Comparison of ENCODE assay signal across 8 cellular contexts in the genomic region with DNA sequence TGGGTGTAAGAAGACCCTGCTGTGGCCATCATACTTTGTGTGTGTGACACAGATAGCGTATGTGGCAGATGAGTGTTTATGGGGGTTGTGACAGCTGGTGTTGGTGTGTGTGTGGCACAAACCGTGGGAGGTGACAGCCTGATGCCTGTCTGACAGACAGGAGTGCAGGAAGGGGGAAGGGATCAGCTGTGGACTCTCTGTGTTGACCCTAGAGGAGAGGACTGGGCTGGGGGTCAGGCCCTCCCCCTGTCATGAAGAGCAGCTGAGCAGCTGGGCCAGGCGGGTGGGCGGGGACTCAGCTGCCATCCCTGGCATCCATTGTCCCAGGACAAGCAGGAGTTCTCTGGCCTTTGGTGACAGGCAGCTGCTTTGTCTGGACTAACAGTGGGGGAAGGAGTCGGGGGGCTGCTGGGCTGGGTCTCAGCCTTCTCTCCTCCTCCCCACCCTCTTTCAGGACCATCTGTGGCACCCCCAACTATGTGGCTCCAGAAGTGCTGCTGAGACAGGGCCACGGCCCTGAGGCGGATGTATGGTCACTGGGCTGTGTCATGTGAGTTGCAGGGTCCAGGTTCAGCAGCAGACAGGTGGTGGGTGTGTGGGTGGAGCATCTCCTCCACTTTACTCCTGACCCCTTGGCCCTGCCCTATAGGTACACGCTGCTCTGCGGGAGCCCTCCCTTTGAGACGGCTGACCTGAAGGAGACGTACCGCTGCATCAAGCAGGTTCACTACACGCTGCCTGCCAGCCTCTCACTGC. TPM values are rescaled to one million over a fixed set of nuclear protein-coding genes. Genes with fewer than 3 reads are reported as not detected.
DNase-seq lines count a peak whose midpoint lies in the region; ATAC-seq and TF ChIP-seq lines count a peak whose summit lies in the region.

No MANE protein-coding gene starts in this region.

- peak overlapping the region in 3 of 4 donors; percentile 72 to 96 (median 96) for H3K27ac ChIP-seq in gastroesophageal sphincter

- H3K4me3 ChIP-seq in GM12865 (ENCODE audit: low read depth, low read length) (peak overlapping the region; percentile 91), gastroesophageal sphincter (peak overlapping the region in 1 of 2 donors; percentile 93), retinal pigment epithelial cell (ENCODE audit: low read length) (peak overlapping the region; percentile 64)

- POLR2A ChIA-PET in activated CD8-positive, alpha-beta T cell treated with anti-CD3 and anti-CD28 coated beads, Interleukin-2, amount 10 ng/mL, durations not matched to agents 7 days and 5 days (lab: Charles Lee) = interaction anchor here (0.9 to 16.7 kb wide), 4 partner anchors 9 to 81 kb away, joined by 3 to 713 read pairs (median 120); a partner anchor contains a TSS

- H3K9me3 Mint-ChIP-seq in activated CD8-positive, alpha-beta T cell treated with anti-CD3 and anti-CD28 coated beads, Interleukin-2, amount 10 ng/mL, durations not matched to agents 7 days and 5 days (ENCODE audit: insufficient read depth) = no peaks in the 10 kb centered on the region

- peak overlapping the region; percentile 96 for H3K27ac Mint-ChIP-seq in activated CD8-positive, alpha-beta T cell treated with anti-CD3 and anti-CD28 coated beads, Interleukin-2, amount 10 ng/mL, durations not matched to agents 7 days and 5 days

- TF ChIP-seq CTCF in GM12865 (IDR thresholded peaks at IDR 0.05; ENCODE audit: insufficient read depth, low read depth, low read length, missing control alignments) (no peak), gastroesophageal sphincter (IDR thresholded peaks at IDR 0.05) (no peak), retinal pigment epithelial cell (conservative IDR thresholded peaks at IDR 0.05; ENCODE audit: low read depth, low read length) (no peak)

- peaks cover 53% of the 10 kb centered on the region for H3K36me3 Mint-ChIP-seq in activated CD8-positive, alpha-beta T cell treated with anti-CD3 and anti-CD28 coated beads, Interleukin-2, amount 10 ng/mL, durations not matched to agents 7 days and 5 days (ENCODE audit: low read depth)

- H3K4me1 Mint-ChIP-seq in activated CD8-positive, alpha-beta T cell treated with anti-CD3 and anti-CD28 coated beads, Interleukin-2, amount 10 ng/mL, durations not matched to agents 7 days and 5 days (ENCODE audit: low read depth) = peaks cover 62% of the 10 kb centered on the region

- CTCF ChIA-PET in activated CD8-positive, alpha-beta T cell treated with anti-CD3 and anti-CD28 coated beads, Interleukin-2, amount 10 ng/mL, durations not matched to agents 7 days and 5 days (lab: Charles Lee) = interaction anchor here (0.9 kb wide), 1 partner anchor 17 kb away, joined by 4 read pairs; no protein-coding TSS in a partner anchor

- no peak for DNase-seq in GM12865 (ENCODE audit: low read depth)
- no peak for DNase-seq in activated CD8-positive, alpha-beta T cell treated with anti-CD3 and anti-CD28 coated beads, Interleukin-2, amount 10 ng/mL, durations not matched to agents 7 days and 5 days
- DNase-seq in retinal pigment epithelial cell (ENCODE audit: low read depth) = no peak
- no peak for DNase-seq in NCI-H2029 (lab: John Stamatoyannopoulos, UW)
- no peak for DNase-seq in T-helper 9 cell

- H3K27me3 Mint-ChIP-seq in activated CD8-positive, alpha-beta T cell treated with anti-CD3 and anti-CD28 coated beads, Interleukin-2, amount 10 ng/mL, durations not matched to agents 7 days and 5 days (ENCODE audit: low read depth) = no peaks in the 10 kb centered on the region

- no peak for ATAC-seq in activated CD8-positive, alpha-beta T cell treated with anti-CD3 and anti-CD28 coated beads, Interleukin-2, amount 10 ng/mL, durations not matched to agents 7 days and 5 days
- ATAC-seq in gastroesophageal sphincter = no peak
- no peak for ATAC-seq in GM21786 (IDR thresholded peaks at IDR 0.05; ENCODE audit: unreplicated experiment)
- no peak for ATAC-seq in GM18867 (IDR thresholded peaks at IDR 0.05; ENCODE audit: unreplicated experiment)

- H3K27me3 ChIP-seq in gastroesophageal sphincter = no peaks in the 10 kb centered on the region

- TF ChIP-seq POLR2A in gastroesophageal sphincter (IDR thresholded peaks at IDR 0.05) = no peak

- TF ChIP-seq EP300 in gastroesophageal sphincter (IDR thresholded peaks at IDR 0.05) = no peak

- H3K36me3 ChIP-seq in gastroesophageal sphincter = peaks cover 0 to 43% of the 10 kb centered on the region in 2 donors

- no peaks in the 10 kb centered on the region for H3K9me3 ChIP-seq in gastroesophageal sphincter

- peak overlapping the region; percentile 96 for H3K4me3 Mint-ChIP-seq in activated CD8-positive, alpha-beta T cell treated with anti-CD3 and anti-CD28 coated beads, Interleukin-2, amount 10 ng/mL, durations not matched to agents 7 days and 5 days

- H3K4me1 ChIP-seq in gastroesophageal sphincter = peaks cover 10 to 68% (median 40%) of the 10 kb centered on the region in 3 donors

- WGBS in gastroesophageal sphincter (ENCODE audit: low coverage in 1 of 2), 2 donors = 80 to 85% methylated on average over 1 to 6 of the region's 13 CpGs

RNA-seq across cellular contexts. Expression of a gene that starts 2.3 kb away (rescaled TPM):
- total RNA-seq in activated CD8-positive, alpha-beta T cell treated with anti-CD3 and anti-CD28 coated beads, Interleukin-2, amount 10 ng/mL, durations not matched to agents 7 days and 5 days = 10 to 100 TPM; 64.8 to 68.0 TPM
- total RNA-seq in gastroesophageal sphincter = 10 to 100 TPM in 3 of 4 donors, 1 to 10 TPM in 1; 9.4 to 31.2 (median 12.0) TPM

RNA-seq across cellular contexts. Expression of a gene that starts 4.7 kb away (rescaled TPM):
- 1 to 10 TPM; 1.8 to 2.3 TPM for total RNA-seq in activated CD8-positive, alpha-beta T cell treated with anti-CD3 and anti-CD28 coated beads, Interleukin-2, amount 10 ng/mL, durations not matched to agents 7 days and 5 days
- 1 to 10 TPM in 1 of 4 donors, not detected in 3; 1.4 TPM for total RNA-seq in gastroesophageal sphincter

RNA-seq across cellular contexts. Expression of a gene that starts 5.8 kb away (rescaled TPM):
- total RNA-seq in activated CD8-positive, alpha-beta T cell treated with anti-CD3 and anti-CD28 coated beads, Interleukin-2, amount 10 ng/mL, durations not matched to agents 7 days and 5 days = 1 to 10 TPM; 4.5 to 8.8 TPM
- 10 to 100 TPM in 1 of 4 donors, 1 to 10 TPM in 2, under 1 TPM in 1; 0.22 to 12.1 (median 5.6) TPM for total RNA-seq in gastroesophageal sphincter

RNA-seq across cellular contexts. Expression of a gene that starts 14.5 kb away (rescaled TPM):
- under 1 TPM; 0.26 to 0.42 TPM for total RNA-seq in activated CD8-positive, alpha-beta T cell treated with anti-CD3 and anti-CD28 coated beads, Interleukin-2, amount 10 ng/mL, durations not matched to agents 7 days and 5 days
- total RNA-seq in gastroesophageal sphincter = under 1 TPM in 2 of 4 donors, not detected in 2; 0.15 to 0.31 TPM

RNA-seq across cellular contexts. Expression of a gene that starts 27.1 kb away (rescaled TPM):
- total RNA-seq in activated CD8-positive, alpha-beta T cell treated with anti-CD3 and anti-CD28 coated beads, Interleukin-2, amount 10 ng/mL, durations not matched to agents 7 days and 5 days = 1,000 to 10,000 TPM; 1,750 to 1,777 TPM
- total RNA-seq in gastroesophageal sphincter = 1,000 to 10,000 TPM; 1,157 to 3,010 (median 2,305) TPM
